ENCODE assay signal across 19 cellular contexts in the genomic region with DNA sequence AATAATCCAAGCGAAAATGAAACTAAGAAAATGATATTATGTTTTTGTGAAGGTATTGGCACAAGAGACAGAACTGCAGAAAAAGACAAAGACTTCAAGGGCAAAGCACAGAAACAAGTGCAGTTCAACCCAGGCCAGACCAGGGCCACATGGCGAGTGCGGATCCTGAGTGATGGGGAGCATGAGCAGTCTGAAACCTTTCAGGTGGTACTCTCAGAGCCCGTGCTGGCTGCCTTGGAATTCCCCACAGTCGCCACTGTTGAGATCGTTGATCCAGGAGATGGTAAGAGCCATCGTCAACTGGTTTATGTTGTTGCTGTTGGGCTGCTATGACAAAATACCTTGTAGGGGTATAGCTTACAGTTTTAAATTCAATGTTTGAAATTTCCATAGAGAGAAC.
DNase-seq lines count a peak whose midpoint lies in the region; ATAC-seq, FAIRE-seq and TF ChIP-seq lines count a peak whose summit lies in the region.
"Had no signal": no experiment of that assay in that cellular context is flagged by ENCODE, and none has a peak within 500 bp of the region (broad histone marks: within the 10 kb centered on the region; RNA-seq: fewer than 3 reads in every experiment).

No MANE protein-coding gene starts in this region.

- H3K9ac ChIP-seq in Loucy (ENCODE audit: low read depth, low read length, poor library complexity, severe bottlenecking): no peak overlapping the region
- H3K9ac ChIP-seq: BLaER1 had no signal

- no peak for TF ChIP-seq CTCF in A549 (IDR thresholded peaks at IDR 0.05)
- no peak for TF ChIP-seq CTCF in GM12865 (IDR thresholded peaks at IDR 0.05; ENCODE audit: insufficient read depth, low read depth, low read length, missing control alignments)
- no peak for TF ChIP-seq CTCF in Loucy (conservative IDR thresholded peaks at IDR 0.05; ENCODE audit: low read length)
- TF ChIP-seq CTCF in WI38 (IDR thresholded peaks at IDR 0.05; ENCODE audit: low read depth, low read length): no peak
- TF ChIP-seq CTCF in activated CD8-positive, alpha-beta T cell treated with anti-CD3 and anti-CD28 coated beads for 36 hours (IDR thresholded peaks at IDR 0.05): no peak

- peak overlapping the region; percentile 46; the same call in 1 of the 3 replicates for H3K4me2 ChIP-seq in A549
- H3K4me2 ChIP-seq in Loucy (ENCODE audit: low read depth, low read length, poor library complexity, severe bottlenecking): peak overlapping the region; percentile 29
- H3K4me2 ChIP-seq: BLaER1 had no signal

- no peaks in the 10 kb centered on the region for H3F3A ChIP-seq in Loucy (ENCODE audit: low read depth)

- no peak for TF ChIP-seq POLR2A in A549 (IDR thresholded peaks at IDR 0.05; ENCODE audit: low read length)

- H3K9me2 ChIP-seq in Loucy (replicated peaks; ENCODE audit: low read depth, low read length): no peaks in the 10 kb centered on the region

- H3K27me3 Mint-ChIP-seq in activated CD8-positive, alpha-beta T cell treated with anti-CD3 and anti-CD28 coated beads for 36 hours: peaks cover 3% of the 10 kb centered on the region

- peak overlapping the region; percentile 21; the same call in 1 of the 2 replicates for H2AFZ ChIP-seq in Loucy (ENCODE audit: low read length)

- TF ChIP-seq EP300 in A549 (IDR thresholded peaks at IDR 0.05): no peak

- no peaks in the 10 kb centered on the region for H3K9me3 ChIP-seq in A549
- no peaks in the 10 kb centered on the region for H3K9me3 ChIP-seq in Loucy (ENCODE audit: insufficient read depth, low read depth, low read length)
- H3K9me3 ChIP-seq: BLaER1, HAP-1 had no signal

- no peak overlapping the region for H3K4me3 Mint-ChIP-seq in activated CD8-positive, alpha-beta T cell treated with anti-CD3 and anti-CD28 coated beads for 36 hours
- H3K4me3 Mint-ChIP-seq: CD8-positive, alpha-beta memory T cell had no signal

- H3K36me3 ChIP-seq in Loucy (ENCODE audit: insufficient read depth, low read length): no peaks in the 10 kb centered on the region
- H3K36me3 ChIP-seq: BLaER1, HAP-1 had no signal

- no peaks in the 10 kb centered on the region for H3K79me2 ChIP-seq in Loucy (ENCODE audit: insufficient read depth, low read length)

- H3K4me1 ChIP-seq in A549 (no peaks in the 10 kb centered on the region), Loucy (ENCODE audit: insufficient read depth, low read length, poor library complexity, severe bottlenecking) (no peaks in the 10 kb centered on the region)
- H3K4me1 ChIP-seq: BLaER1 had no signal

- no peaks in the 10 kb centered on the region for H3K36me3 Mint-ChIP-seq in activated CD8-positive, alpha-beta T cell treated with anti-CD3 and anti-CD28 coated beads for 36 hours (ENCODE audit: low read depth)
- H3K36me3 Mint-ChIP-seq: CD8-positive, alpha-beta memory T cell had no signal

- no peaks in the 10 kb centered on the region for H3K4me1 Mint-ChIP-seq in activated CD8-positive, alpha-beta T cell treated with anti-CD3 and anti-CD28 coated beads for 36 hours (ENCODE audit: low read depth)

- POLR2A ChIA-PET in A549 (lab: Yijun Ruan, JAX): no interaction called here
- POLR2A ChIA-PET in activated CD8-positive, alpha-beta T cell treated with anti-CD3 and anti-CD28 coated beads for 36 hours (lab: Charles Lee): no interaction called here

- H3K27ac Mint-ChIP-seq in activated CD8-positive, alpha-beta T cell treated with anti-CD3 and anti-CD28 coated beads for 36 hours: no peak overlapping the region
- H3K27ac Mint-ChIP-seq: CD8-positive, alpha-beta memory T cell had no signal

- CTCF ChIA-PET in A549 (lab: Yijun Ruan, JAX): no interaction called here
- CTCF ChIA-PET in activated CD8-positive, alpha-beta T cell treated with anti-CD3 and anti-CD28 coated beads for 36 hours (lab: Charles Lee): no interaction called here

- H3K27ac ChIP-seq in A549: no peak overlapping the region
- H3K27ac ChIP-seq: BLaER1 had no signal

- no peak for DNase-seq in A549 (ENCODE audit: low read depth in 1 of 2, low spot score in 1 of 2)
- DNase-seq in GM12865 (ENCODE audit: low read depth): peak; percentile 6
- no peak for DNase-seq in NCI-H1105 (lab: John Stamatoyannopoulos, UW)
- DNase-seq in activated CD8-positive, alpha-beta T cell treated with anti-CD3 and anti-CD28 coated beads for 36 hours: no peak
- DNase-seq in AG08396 (ENCODE audit: low spot score): no peak
- DNase-seq: AML-193; Calu3; CD8-positive, alpha-beta memory T cell; DMS 273 treated with DMSO at 0.1 percent for 48 hours had no signal

- ATAC-seq in A549 (no peak), GM18517 (IDR thresholded peaks at IDR 0.05; ENCODE audit: unreplicated experiment) (no peak)
- no peak for ATAC-seq in activated CD8-positive, alpha-beta T cell treated with anti-CD3 and anti-CD28 coated beads for 36 hours
- ATAC-seq: K562 had no signal

- 36% methylated on average over 6 of the region's 7 CpGs for WGBS in A549 (ENCODE audit: missing lambda C conversion rate)

- TF ChIP-seq RAD21 in A549 (conservative IDR thresholded peaks at IDR 0.05 in 1 of 2, IDR thresholded peaks at IDR 0.05 in 1 of 2): no peak

- H4K20me1 ChIP-seq in Loucy (ENCODE audit: insufficient read depth, low read length, poor library complexity, severe bottlenecking): no peaks in the 10 kb centered on the region
- H4K20me1 ChIP-seq: BLaER1 had no signal

- no peaks in the 10 kb centered on the region for H3K9me3 Mint-ChIP-seq in activated CD8-positive, alpha-beta T cell treated with anti-CD3 and anti-CD28 coated beads for 36 hours

- intact Hi-C loops in activated CD8-positive, alpha-beta T cell treated with anti-CD3 and anti-CD28 coated beads for 36 hours (cut with micrococcal nuclease): no loop called here

- no peak for FAIRE-seq in A549 (lab: Jason Lieb, UNC)
- FAIRE-seq: GM12891, GM19239, H1, HTR-8/SVneo, K562 had no signal

- no peak overlapping the region for H3K4me3 ChIP-seq in A549
- no peak overlapping the region for H3K4me3 ChIP-seq in GM12865 (ENCODE audit: low read depth, low read length)
- H3K4me3 ChIP-seq in Loucy (ENCODE audit: low read length, poor library complexity, severe bottlenecking): peak overlapping the region; percentile 2
- peak overlapping the region; percentile 27 for H3K4me3 ChIP-seq in WI38 (ENCODE audit: low read depth, low read length)
- H3K4me3 ChIP-seq: BLaER1, HAP-1, K562 had no signal

- no peaks in the 10 kb centered on the region for H3K27me3 ChIP-seq in Loucy (ENCODE audit: insufficient read depth, low read length, poor library complexity, severe bottlenecking)
- H3K27me3 ChIP-seq: BLaER1 had no signal

TF ChIP-seq in A549, 52 proteins besides CTCF, POLR2A, EP300 and RAD21:
- TF ChIP-seq, protein P1, sequence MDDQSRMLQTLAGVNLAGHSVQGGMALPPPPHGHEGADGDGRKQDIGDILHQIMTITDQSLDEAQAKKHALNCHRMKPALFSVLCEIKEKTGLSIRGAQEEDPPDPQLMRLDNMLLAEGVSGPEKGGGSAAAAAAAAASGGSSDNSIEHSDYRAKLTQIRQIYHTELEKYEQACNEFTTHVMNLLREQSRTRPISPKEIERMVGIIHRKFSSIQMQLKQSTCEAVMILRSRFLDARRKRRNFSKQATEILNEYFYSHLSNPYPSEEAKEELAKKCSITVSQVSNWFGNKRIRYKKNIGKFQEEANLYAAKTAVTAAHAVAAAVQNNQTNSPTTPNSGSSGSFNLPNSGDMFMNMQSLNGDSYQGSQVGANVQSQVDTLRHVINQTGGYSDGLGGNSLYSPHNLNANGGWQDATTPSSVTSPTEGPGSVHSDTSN (IDR thresholded peaks at IDR 0.05): no peak
- TF ChIP-seq HDAC2 (IDR thresholded peaks at IDR 0.05) (no peak), NPAS2 (CRISPR knock-in tag; IDR thresholded peaks at IDR 0.05; ENCODE audit: borderline replicate concordance) (no peak), RNF2 (IDR thresholded peaks at IDR 0.05; ENCODE audit: borderline replicate concordance, low read depth) (no peak), SREBF2 (IDR thresholded peaks at IDR 0.05) (no peak), CBX8 (IDR thresholded peaks at IDR 0.05) (no peak), TP53 (CRISPR knock-in tag; IDR thresholded peaks at IDR 0.05) (no peak), RARB (CRISPR knock-in tag; IDR thresholded peaks at IDR 0.05) (no peak), GATA3 (IDR thresholded peaks at IDR 0.05; ENCODE audit: borderline replicate concordance) (no peak), RCOR1 (IDR thresholded peaks at IDR 0.05; ENCODE audit: low read depth, low read length) (no peak), TFCP2L1 (CRISPR knock-in tag; IDR thresholded peaks at IDR 0.05) (no peak), BHLHE40 (IDR thresholded peaks at IDR 0.05; ENCODE audit: low read depth, low read length) (no peak), CBX2 (IDR thresholded peaks at IDR 0.05; ENCODE audit: borderline replicate concordance, low read depth) (no peak), ESRRA (IDR thresholded peaks at IDR 0.05; ENCODE audit: borderline replicate concordance, low read length) (no peak), MAFK (IDR thresholded peaks at IDR 0.05; ENCODE audit: partially characterized antibody) (no peak), POLR2AphosphoS2 (conservative IDR thresholded peaks at IDR 0.05; ENCODE audit: low read length) (no peak)
- TF ChIP-seq, protein P2, sequence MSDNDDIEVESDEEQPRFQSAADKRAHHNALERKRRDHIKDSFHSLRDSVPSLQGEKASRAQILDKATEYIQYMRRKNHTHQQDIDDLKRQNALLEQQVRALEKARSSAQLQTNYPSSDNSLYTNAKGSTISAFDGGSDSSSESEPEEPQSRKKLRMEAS (IDR thresholded peaks at IDR 0.05): no peak
- TF ChIP-seq, protein P3, sequence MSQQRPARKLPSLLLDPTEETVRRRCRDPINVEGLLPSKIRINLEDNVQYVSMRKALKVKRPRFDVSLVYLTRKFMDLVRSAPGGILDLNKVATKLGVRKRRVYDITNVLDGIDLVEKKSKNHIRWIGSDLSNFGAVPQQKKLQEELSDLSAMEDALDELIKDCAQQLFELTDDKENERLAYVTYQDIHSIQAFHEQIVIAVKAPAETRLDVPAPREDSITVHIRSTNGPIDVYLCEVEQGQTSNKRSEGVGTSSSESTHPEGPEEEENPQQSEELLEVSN (IDR thresholded peaks at IDR 0.05; ENCODE audit: borderline replicate concordance, low read depth): no peak
- TF ChIP-seq, protein P4, sequence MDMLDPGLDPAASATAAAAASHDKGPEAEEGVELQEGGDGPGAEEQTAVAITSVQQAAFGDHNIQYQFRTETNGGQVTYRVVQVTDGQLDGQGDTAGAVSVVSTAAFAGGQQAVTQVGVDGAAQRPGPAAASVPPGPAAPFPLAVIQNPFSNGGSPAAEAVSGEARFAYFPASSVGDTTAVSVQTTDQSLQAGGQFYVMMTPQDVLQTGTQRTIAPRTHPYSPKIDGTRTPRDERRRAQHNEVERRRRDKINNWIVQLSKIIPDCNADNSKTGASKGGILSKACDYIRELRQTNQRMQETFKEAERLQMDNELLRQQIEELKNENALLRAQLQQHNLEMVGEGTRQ (IDR thresholded peaks at IDR 0.05): no peak
- TF ChIP-seq, protein P5, sequence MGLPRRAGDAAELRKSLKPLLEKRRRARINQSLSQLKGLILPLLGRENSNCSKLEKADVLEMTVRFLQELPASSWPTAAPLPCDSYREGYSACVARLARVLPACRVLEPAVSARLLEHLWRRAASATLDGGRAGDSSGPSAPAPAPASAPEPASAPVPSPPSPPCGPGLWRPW (IDR thresholded peaks at IDR 0.05): no peak
TF ChIP-seq in A549: peak in this region for 0.

Comparison
In these comparisons a context has a peak if more than half of its experiments do, and no peak if none do; other contexts are left out.
1. H3K4me3 ChIP-seq: peak in Loucy (single experiment) and WI38 (single experiment); none in A549 (single experiment) and GM12865 (single experiment).